In the genomic region with DNA sequence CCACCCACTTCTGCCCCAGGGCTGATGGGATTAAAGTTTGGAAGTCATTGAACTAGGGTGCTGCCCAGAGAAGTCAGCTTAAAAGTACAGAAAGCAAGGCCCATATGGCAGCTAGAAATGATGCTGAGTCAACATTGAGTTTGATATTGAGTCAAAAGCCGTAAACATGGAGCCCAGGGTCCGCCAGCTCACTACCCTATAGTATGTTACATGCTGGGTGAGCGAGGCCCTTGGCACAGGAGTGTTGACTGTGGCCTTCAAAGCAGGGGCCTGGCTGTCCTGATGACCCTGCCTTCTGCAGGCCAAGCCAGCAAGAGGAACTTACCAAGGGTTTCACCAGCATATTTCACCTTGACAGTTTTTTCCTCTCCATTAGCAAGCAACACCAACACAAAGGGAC, we compare ENCODE assay signal across 3 cellular contexts.
"Had no signal": no experiment of that assay in that cellular context is flagged by ENCODE, and none has a peak within 500 bp of the region (broad histone marks: within the 10 kb centered on the region; RNA-seq: fewer than 3 reads in every experiment).

No MANE protein-coding gene starts in this region.

- DNase-seq: GDM1, GF-D8 had no signal

- H3K4me3 ChIP-seq: GM12878 had no signal
